ENCODE assay signal across 11 cellular contexts in genomic region chr7:98295467-98296220, GRCh38. TPM values are rescaled to one million over a fixed set of nuclear protein-coding genes. Genes with fewer than 3 reads are reported as not detected.
DNase-seq lines count a peak whose midpoint lies in the region; ATAC-seq and TF ChIP-seq lines count a peak whose summit lies in the region.
"Had no signal": no experiment of that assay in that cellular context is flagged by ENCODE, and none has a peak within 500 bp of the region (broad histone marks: within the 10 kb centered on the region; RNA-seq: fewer than 3 reads in every experiment).

No MANE protein-coding gene starts in this region.

- H4K8ac ChIP-seq in IMR-90 (ENCODE audit: low read depth in 2 of 2, low read length in 2 of 2): no peak overlapping the region

- H2AK9ac ChIP-seq in IMR-90 (replicated peaks; ENCODE audit: low read depth, low read length, poor library complexity): peak overlapping the region; percentile 73

- DNase-seq in CD8-positive, alpha-beta T cell: no peak
- DNase-seq in IMR-90 (no peak), esophagus squamous epithelium (lab: John Stamatoyannopoulos, UW) (no peak), psoas muscle (peak in 1 of 2 donors; percentile 56), dorsolateral prefrontal cortex (no peak)
- no peak for DNase-seq in activated CD4-positive, alpha-beta memory T cell treated with anti-CD3 and anti-CD28 coated beads, Interleukin-2, amount 10 ng/mL, durations not matched to agents 7 days and 5 days
- DNase-seq: activated CD8-positive, alpha-beta memory T cell treated with anti-CD3 and anti-CD28 coated beads, Interleukin-2, amount 10 ng/mL, durations not matched to agents 7 days and 5 days had no signal

- no peak overlapping the region for H2BK15ac ChIP-seq in IMR-90 (ENCODE audit: low read depth, low read length)

- H3K9me3 Mint-ChIP-seq in CD8-positive, alpha-beta T cell: no peaks in the 10 kb centered on the region
- no peaks in the 10 kb centered on the region for H3K9me3 Mint-ChIP-seq in activated CD4-positive, alpha-beta memory T cell treated with anti-CD3 and anti-CD28 coated beads, Interleukin-2, amount 10 ng/mL, durations not matched to agents 7 days and 5 days
- H3K9me3 Mint-ChIP-seq: naive thymus-derived CD4-positive, alpha-beta T cell had no signal

- no peak overlapping the region for H3K4me3 Mint-ChIP-seq in CD8-positive, alpha-beta T cell
- no peak overlapping the region for H3K4me3 Mint-ChIP-seq in activated CD4-positive, alpha-beta memory T cell treated with anti-CD3 and anti-CD28 coated beads, Interleukin-2, amount 10 ng/mL, durations not matched to agents 7 days and 5 days
- H3K4me3 Mint-ChIP-seq: activated CD8-positive, alpha-beta memory T cell treated with anti-CD3 and anti-CD28 coated beads, Interleukin-2, amount 10 ng/mL, durations not matched to agents 7 days and 5 days; naive thymus-derived CD4-positive, alpha-beta T cell had no signal

- H3K36me3 Mint-ChIP-seq in CD8-positive, alpha-beta T cell: peaks cover 25% of the 10 kb centered on the region
- H3K36me3 Mint-ChIP-seq in activated CD4-positive, alpha-beta memory T cell treated with anti-CD3 and anti-CD28 coated beads, Interleukin-2, amount 10 ng/mL, durations not matched to agents 7 days and 5 days (ENCODE audit: low read depth): no peaks in the 10 kb centered on the region
- H3K36me3 Mint-ChIP-seq: activated CD8-positive, alpha-beta memory T cell treated with anti-CD3 and anti-CD28 coated beads, Interleukin-2, amount 10 ng/mL, durations not matched to agents 7 days and 5 days had no signal

- in situ Hi-C loops in IMR-90 (cut with MboI; ENCODE audit: low sequenced_read_pairs): loop anchor here (5.0 kb wide), 2 partner anchors 112 to 547 kb away; no protein-coding TSS in a partner anchor

- no peak overlapping the region for H3K23ac ChIP-seq in IMR-90 (ENCODE audit: low read depth, low read length)

- H3K4ac ChIP-seq in IMR-90 (ENCODE audit: low read depth, low read length): no peak overlapping the region

- BruUV-seq in IMR-90 (replicated peaks; lab: Mats Ljungman, UMichigan): no TSS peak

- no peaks in the 10 kb centered on the region for H3K9me3 ChIP-seq in CD8-positive, alpha-beta T cell (ENCODE audit: low read length)
- H3K9me3 ChIP-seq in IMR-90 (ENCODE audit: control insufficient read depth, insufficient read depth, low read length) (no peaks in the 10 kb centered on the region), esophagus squamous epithelium (no peaks in the 10 kb centered on the region), psoas muscle (no peaks in the 10 kb centered on the region)
- H3K9me3 ChIP-seq: HAP-1 had no signal

- 90% methylated on average over 11 of the region's 20 CpGs; no CpG with 5 or more reads in 1 of the 2 experiments for WGBS in IMR-90 (ENCODE audit: extremely low coverage in 2 of 2, insufficient read length in 1 of 2), 2 experiments
- WGBS in esophagus squamous epithelium, 2 donors: 48 to 79% methylated on average over 14 to 15 of the region's 20 CpGs
- WGBS in psoas muscle, 3 donors: 47 to 64% (median 53%) methylated on average over 20 of the region's 20 CpGs

- dilution Hi-C loops in IMR-90 (cut with HindIII; ENCODE audit: low sequenced_read_pairs, unreplicated experiment): no loop called here

- TF ChIP-seq CTCF in CD8-positive, alpha-beta T cell (IDR thresholded peaks at IDR 0.05): no peak
- no peak for TF ChIP-seq CTCF in IMR-90 (conservative IDR thresholded peaks at IDR 0.05; ENCODE audit: low read depth, low read length)
- peak in 2 of 6 experiments; percentile 29 to 32 for TF ChIP-seq CTCF in esophagus squamous epithelium (IDR thresholded peaks at IDR 0.05)
- TF ChIP-seq CTCF in psoas muscle (IDR thresholded peaks at IDR 0.05): no peak
- TF ChIP-seq CTCF in dorsolateral prefrontal cortex (IDR thresholded peaks at IDR 0.05 in 54 of 56, conservative IDR thresholded peaks at IDR 0.05 in 2 of 56; ENCODE audit: low read depth in 1 of 56, partially characterized antibody in 56 of 56): no peak

- H3K4me2 ChIP-seq in IMR-90 (ENCODE audit: low read depth, low read length): no peak overlapping the region

- POLR2A ChIA-PET in CD8-positive, alpha-beta T cell (lab: Charles Lee): no interaction called here
- POLR2A ChIA-PET in IMR-90 (lab: Charles Lee; ENCODE audit: unreplicated experiment): no interaction called here
- POLR2A ChIA-PET in activated CD4-positive, alpha-beta memory T cell treated with anti-CD3 and anti-CD28 coated beads, Interleukin-2, amount 10 ng/mL, durations not matched to agents 7 days and 5 days (lab: Charles Lee): no interaction called here

- peak overlapping the region; percentile 45 for H3K27ac Mint-ChIP-seq in CD8-positive, alpha-beta T cell
- H3K27ac Mint-ChIP-seq in activated CD4-positive, alpha-beta memory T cell treated with anti-CD3 and anti-CD28 coated beads, Interleukin-2, amount 10 ng/mL, durations not matched to agents 7 days and 5 days: no peak overlapping the region
- H3K27ac Mint-ChIP-seq: activated CD8-positive, alpha-beta memory T cell treated with anti-CD3 and anti-CD28 coated beads, Interleukin-2, amount 10 ng/mL, durations not matched to agents 7 days and 5 days; naive thymus-derived CD4-positive, alpha-beta T cell had no signal

- no peaks in the 10 kb centered on the region; the same call in 1 of the 2 replicates for H3K9me1 ChIP-seq in IMR-90 (ENCODE audit: insufficient read depth, low read length)

- H3K27ac ChIP-seq in CD8-positive, alpha-beta T cell (ENCODE audit: low read depth, low read length): no peak overlapping the region
- no peak overlapping the region for H3K27ac ChIP-seq in IMR-90 (ENCODE audit: insufficient read depth, low read length)
- H3K27ac ChIP-seq in esophagus squamous epithelium: peak overlapping the region; percentile 41 to 81 (median 73)
- peak overlapping the region; percentile 38 for H3K27ac ChIP-seq in psoas muscle
- H3K27ac ChIP-seq in dorsolateral prefrontal cortex: peak overlapping the region in 1 of 59 donors; percentile 8

- no peak overlapping the region for H2AFZ ChIP-seq in IMR-90 (replicated peaks; ENCODE audit: low read length, poor library complexity)

- no peak overlapping the region for H3K56ac ChIP-seq in IMR-90 (ENCODE audit: extremely low read depth, insufficient read depth, low read length)

- H3K4me1 ChIP-seq in CD8-positive, alpha-beta T cell (ENCODE audit: insufficient read depth, low read length): no peaks in the 10 kb centered on the region
- no peaks in the 10 kb centered on the region for H3K4me1 ChIP-seq in IMR-90 (ENCODE audit: control insufficient read depth, insufficient read depth, low read length)
- H3K4me1 ChIP-seq in esophagus squamous epithelium: peaks cover 7 to 41% (median 15%) of the 10 kb centered on the region in 3 donors
- H3K4me1 ChIP-seq in psoas muscle: peaks cover 11% of the 10 kb centered on the region

- CTCF ChIA-PET in CD8-positive, alpha-beta T cell (lab: Charles Lee): no interaction called here
- CTCF ChIA-PET in IMR-90 (lab: Yijun Ruan, JAX): no interaction called here
- CTCF ChIA-PET in activated CD4-positive, alpha-beta memory T cell treated with anti-CD3 and anti-CD28 coated beads, Interleukin-2, amount 10 ng/mL, durations not matched to agents 7 days and 5 days (lab: Charles Lee): no interaction called here

- TF ChIP-seq POLR2A in IMR-90 (IDR thresholded peaks at IDR 0.05; ENCODE audit: low read depth, low read length) (no peak), esophagus squamous epithelium (IDR thresholded peaks at IDR 0.05) (no peak)

- no peaks in the 10 kb centered on the region for H3K4me1 Mint-ChIP-seq in CD8-positive, alpha-beta T cell (ENCODE audit: low read depth)
- H3K4me1 Mint-ChIP-seq in activated CD4-positive, alpha-beta memory T cell treated with anti-CD3 and anti-CD28 coated beads, Interleukin-2, amount 10 ng/mL, durations not matched to agents 7 days and 5 days: no peaks in the 10 kb centered on the region
- H3K4me1 Mint-ChIP-seq: activated CD8-positive, alpha-beta memory T cell treated with anti-CD3 and anti-CD28 coated beads, Interleukin-2, amount 10 ng/mL, durations not matched to agents 7 days and 5 days had no signal

- H2BK5ac ChIP-seq in IMR-90 (ENCODE audit: low read depth, low read length, poor library complexity, severe bottlenecking): no peak overlapping the region

- ATAC-seq in CD8-positive, alpha-beta T cell: no peak
- ATAC-seq in IMR-90 (ENCODE audit: low read depth) (no peak), psoas muscle (peak; percentile 14 to 55 (median 44)), GM18861 (IDR thresholded peaks at IDR 0.05; ENCODE audit: unreplicated experiment) (no peak), GM21381 (IDR thresholded peaks at IDR 0.05; ENCODE audit: unreplicated experiment) (no peak)

- H4K5ac ChIP-seq in IMR-90 (ENCODE audit: low read depth, low read length): no peak overlapping the region

- TF ChIP-seq RAD21 in IMR-90 (IDR thresholded peaks at IDR 0.05; ENCODE audit: low read length): no peak

- no peak overlapping the region for H3K9ac ChIP-seq in IMR-90 (ENCODE audit: low read depth, low read length)

- no peak overlapping the region for H2BK120ac ChIP-seq in IMR-90 (ENCODE audit: low read depth, low read length)

- H2AK5ac ChIP-seq in IMR-90 (ENCODE audit: low read depth, low read length): peak overlapping the region; percentile 16; the same call in 1 of the 2 replicates

- intact Hi-C loops in CD8-positive, alpha-beta T cell (cut with DNase I, micrococcal nuclease): loop anchor here in 1 of 2 experiments (10.0 kb wide), 1 partner anchor 449 kb away; no protein-coding TSS in a partner anchor
- intact Hi-C loops in IMR-90 (cut with micrococcal nuclease) (loop anchor here (1.0 kb wide), 2 partner anchors 138 to 450 kb away; no protein-coding TSS in a partner anchor), esophagus squamous epithelium (cut with DNase I) (loop anchor here (5.0 kb wide), 1 partner anchor 107 kb away; the partner anchor contains the start of gene BAIAP2L1), psoas muscle (cut with DNase I) (loop anchor here in 1 of 2 donors (5.0 kb wide), 1 partner anchor 107 kb away; the partner anchor contains the start of gene BAIAP2L1), dorsolateral prefrontal cortex (cut with DNase I) (loop anchor here in 1 of 2 donors (10.0 kb wide), 1 partner anchor 549 kb away; no protein-coding TSS in a partner anchor)

- H4K91ac ChIP-seq in IMR-90 (ENCODE audit: insufficient read depth, low read depth, low read length): no peak overlapping the region

- H3K27me3 Mint-ChIP-seq in CD8-positive, alpha-beta T cell (ENCODE audit: low read depth): no peaks in the 10 kb centered on the region
- no peaks in the 10 kb centered on the region for H3K27me3 Mint-ChIP-seq in activated CD4-positive, alpha-beta memory T cell treated with anti-CD3 and anti-CD28 coated beads, Interleukin-2, amount 10 ng/mL, durations not matched to agents 7 days and 5 days
- H3K27me3 Mint-ChIP-seq: activated CD8-positive, alpha-beta memory T cell treated with anti-CD3 and anti-CD28 coated beads, Interleukin-2, amount 10 ng/mL, durations not matched to agents 7 days and 5 days; naive thymus-derived CD4-positive, alpha-beta T cell had no signal

- no peak overlapping the region for H3K18ac ChIP-seq in IMR-90 (ENCODE audit: low read depth, low read length)

- H3K27me3 ChIP-seq in CD8-positive, alpha-beta T cell (ENCODE audit: insufficient read depth, low read length): no peaks in the 10 kb centered on the region
- H3K27me3 ChIP-seq in IMR-90 (ENCODE audit: control insufficient read depth, insufficient read depth, low read length) (no peaks in the 10 kb centered on the region), esophagus squamous epithelium (no peaks in the 10 kb centered on the region), psoas muscle (ENCODE audit: insufficient read depth in 3 of 3, low read length in 2 of 3) (no peaks in the 10 kb centered on the region), dorsolateral prefrontal cortex (no peaks in the 10 kb centered on the region)

- peaks cover 44% of the 10 kb centered on the region for H4K20me1 ChIP-seq in IMR-90 (ENCODE audit: insufficient read depth, low read length)

- H3K14ac ChIP-seq in IMR-90 (replicated peaks; ENCODE audit: low read depth, low read length): no peak overlapping the region

- no peak overlapping the region for H2BK20ac ChIP-seq in IMR-90 (ENCODE audit: low read depth, low read length)

- H3K79me1 ChIP-seq in IMR-90 (ENCODE audit: low read depth in 1 of 2, low read length in 2 of 2): peaks cover 13 to 63% of the 10 kb centered on the region in 2 experiments

- no peak overlapping the region for H3K4me3 ChIP-seq in CD8-positive, alpha-beta T cell (ENCODE audit: low read depth, low read length)
- no peak overlapping the region for H3K4me3 ChIP-seq in IMR-90 (ENCODE audit: insufficient read depth, low read depth, low read length)
- no peak overlapping the region for H3K4me3 ChIP-seq in esophagus squamous epithelium
- H3K4me3 ChIP-seq in psoas muscle: no peak overlapping the region
- H3K4me3 ChIP-seq in dorsolateral prefrontal cortex: no peak overlapping the region
- H3K4me3 ChIP-seq: HAP-1 had no signal

- peaks cover 4% of the 10 kb centered on the region for H3K36me3 ChIP-seq in CD8-positive, alpha-beta T cell (ENCODE audit: insufficient read depth, low read length)
- peaks cover 41% of the 10 kb centered on the region for H3K36me3 ChIP-seq in IMR-90 (ENCODE audit: control insufficient read depth, insufficient read depth, low read length)
- peaks cover 9 to 89% (median 19%) of the 10 kb centered on the region in 3 donors for H3K36me3 ChIP-seq in esophagus squamous epithelium
- peaks cover 0 to 43% of the 10 kb centered on the region in 2 donors for H3K36me3 ChIP-seq in psoas muscle (ENCODE audit: insufficient read depth in 1 of 2, low read depth in 1 of 2)

RNA-seq across cellular contexts. Expression of gene BRI3, which starts 14.2 kb away (rescaled TPM):
- 10 to 100 TPM; 70.6 to 70.8 TPM for total RNA-seq in CD8-positive, alpha-beta T cell
- total RNA-seq in IMR-90 (2012; rRNA removed) (24.7 and 30.6 TPM in 2 replicates), esophagus squamous epithelium (10 to 100 TPM; 11.2 to 36.2 (median 23.3) TPM), psoas muscle (100 to 1,000 TPM; 231 to 529 (median 366) TPM), dorsolateral prefrontal cortex (100 to 1,000 TPM in 11 of 120 experiments, 10 to 100 TPM in 109; 62.3 to 111 (median 85.4) TPM)
- polyA plus RNA-seq in IMR-90 (2012; rRNA removed) (68.3 and 91.3 TPM in 2 replicates), psoas muscle (100 to 1,000 TPM; 301 to 509 (median 443) TPM)
- 81.9 and 90.8 TPM in 2 replicates for polyA plus RNA-seq in IMR-90 (2012; cell fraction: cytosol; rRNA removed)
- 23.2 and 48.0 TPM in 2 replicates for polyA plus RNA-seq in IMR-90 (2012; cell fraction: nucleus; rRNA removed; ENCODE audit: low replicate concordance)
- total RNA-seq in activated CD4-positive, alpha-beta memory T cell treated with anti-CD3 and anti-CD28 coated beads, Interleukin-2, amount 10 ng/mL, durations not matched to agents 7 days and 5 days: 10 to 100 TPM; 49.4 to 49.9 TPM

RNA-seq across cellular contexts. Expression of gene TECPR1, which starts 43.6 kb away (rescaled TPM):
- 10 to 100 TPM; 64.4 to 68.2 TPM for total RNA-seq in CD8-positive, alpha-beta T cell
- total RNA-seq in IMR-90 (2012; rRNA removed) (6.9 and 14.7 TPM in 2 replicates), esophagus squamous epithelium (10 to 100 TPM; 13.4 to 21.5 (median 19.0) TPM), psoas muscle (10 to 100 TPM in 3 of 4 donors, 1 to 10 TPM in 1; 10.0 to 23.0 (median 18.6) TPM), dorsolateral prefrontal cortex (100 to 1,000 TPM in 7 of 120 experiments, 10 to 100 TPM in 113; 51.1 to 113 (median 76.1) TPM)
- polyA plus RNA-seq in IMR-90 (2012; rRNA removed) (10.6 and 11.5 TPM in 2 replicates), psoas muscle (10 to 100 TPM in 2 of 3 donors, 1 to 10 TPM in 1; 7.0 to 14.5 (median 14.0) TPM)
- polyA plus RNA-seq in IMR-90 (2012; cell fraction: cytosol; rRNA removed): 6.5 and 9.9 TPM in 2 replicates
- polyA plus RNA-seq in IMR-90 (2012; cell fraction: nucleus; rRNA removed; ENCODE audit: low replicate concordance): 18.6 and 48.0 TPM in 2 replicates
- 10 to 100 TPM; 63.9 to 69.4 TPM for total RNA-seq in activated CD4-positive, alpha-beta memory T cell treated with anti-CD3 and anti-CD28 coated beads, Interleukin-2, amount 10 ng/mL, durations not matched to agents 7 days and 5 days

Comparison
In these comparisons a context has a peak if more than half of its experiments do, and no peak if none do; other contexts are left out.
1. ATAC-seq: peak in psoas muscle (4 of 4); none in CD8-positive, alpha-beta T cell (single experiment), IMR-90 (single experiment), GM18861 (single experiment) and GM21381 (single experiment).
2. H3K27ac ChIP-seq: peak in esophagus squamous epithelium (4 of 4) and psoas muscle (single experiment); none in CD8-positive, alpha-beta T cell (single experiment) and IMR-90 (single experiment).